In genomic region chr1:70685300-70686286, GRCh38 we compare ENCODE assay signal across 7 cellular contexts.
DNase-seq lines count a peak whose midpoint lies in the region; ATAC-seq and TF ChIP-seq lines count a peak whose summit lies in the region.

No MANE protein-coding gene starts in this region.

- H4K20me1 ChIP-seq in PC-9 (ENCODE audit: insufficient read depth): no peaks in the 10 kb centered on the region

- no TSS peak for BruUV-seq in PC-9 (replicated peaks; lab: Mats Ljungman, UMichigan)

- H3K4me3 ChIP-seq in GM12875 (ENCODE audit: low read depth, low read length): no peak overlapping the region
- H3K4me3 ChIP-seq in H7 (ENCODE audit: insufficient read depth, low read depth, low read length): no peak overlapping the region
- no peak overlapping the region for H3K4me3 ChIP-seq in PC-9

- DNase-seq in H7 (peak; percentile 7), KG1 (lab: John Stamatoyannopoulos, UW) (peak; percentile 47), PC-9 (peak in 1 of 2 experiments; percentile 25), left ventricle myocardium superior (peak; percentile 39), sciatic nerve (ENCODE audit: low spot score) (no peak)
- peak; percentile 38 to 57 for DNase-seq in activated naive CD4-positive, alpha-beta T cell treated with anti-CD3 and anti-CD28 coated beads, Interleukin-2, amount 50 U/mL, for 72 hours (ENCODE audit: low spot score in 2 of 2)

- peak; percentile 59 to 78 for ATAC-seq in activated naive CD4-positive, alpha-beta T cell treated with anti-CD3 and anti-CD28 coated beads, Interleukin-2, amount 50 U/mL, for 72 hours
- peak; percentile 89 for ATAC-seq in left ventricle myocardium superior
- ATAC-seq in sciatic nerve: peak; percentile 70

- H3K9me3 Mint-ChIP-seq in activated naive CD4-positive, alpha-beta T cell treated with anti-CD3 and anti-CD28 coated beads, Interleukin-2, amount 50 U/mL, for 72 hours: no peaks in the 10 kb centered on the region

- H3K9me3 ChIP-seq in PC-9 (ENCODE audit: insufficient read depth, low read depth): no peaks in the 10 kb centered on the region

- CTCF ChIA-PET in PC-9 (lab: Charles Lee): no interaction called here

- H3K4me1 ChIP-seq in PC-9 (replicated peaks; ENCODE audit: insufficient read depth): no peaks in the 10 kb centered on the region

- no peaks in the 10 kb centered on the region for H3K9me2 ChIP-seq in PC-9 (ENCODE audit: insufficient read depth)

- H3K36me3 Mint-ChIP-seq in activated naive CD4-positive, alpha-beta T cell treated with anti-CD3 and anti-CD28 coated beads, Interleukin-2, amount 50 U/mL, for 72 hours: no peaks in the 10 kb centered on the region

- H3K27me3 ChIP-seq in H7 (ENCODE audit: control insufficient read depth, insufficient read depth, low read length) (no peaks in the 10 kb centered on the region), PC-9 (ENCODE audit: insufficient read depth, low read depth) (no peaks in the 10 kb centered on the region)

- no peaks in the 10 kb centered on the region for H3K79me2 ChIP-seq in PC-9 (ENCODE audit: low read depth)

- intact Hi-C loops in PC-9 (cut with micrococcal nuclease; ENCODE audit: unreplicated experiment) (loop anchor here (5.0 kb wide), 1 partner anchor 367 kb away; no protein-coding TSS in a partner anchor), left ventricle myocardium superior (cut with micrococcal nuclease) (loop anchor here (2.0 kb wide), 1 partner anchor 365 kb away; no protein-coding TSS in a partner anchor), sciatic nerve (cut with DNase I) (no loop called here)

- H3K4me2 ChIP-seq in PC-9: no peak overlapping the region

- no peak overlapping the region for H2AFZ ChIP-seq in PC-9

- POLR2A ChIA-PET in PC-9 (lab: Charles Lee; ENCODE audit: unreplicated experiment): no interaction called here

- H3K27ac ChIP-seq in PC-9: no peak overlapping the region

- no peaks in the 10 kb centered on the region for H3F3A ChIP-seq in PC-9 (ENCODE audit: insufficient read depth, low read depth)

- TF ChIP-seq CTCF in GM12875 (IDR thresholded peaks at IDR 0.05; ENCODE audit: borderline replicate concordance, insufficient read depth, low read depth, low read length) (peak; percentile 90), PC-9 (conservative IDR thresholded peaks at IDR 0.05) (peak; percentile 84)

- H3K36me3 ChIP-seq in H7 (replicated peaks; ENCODE audit: control insufficient read depth, insufficient read depth, low read length) (no peaks in the 10 kb centered on the region), PC-9 (ENCODE audit: low read depth) (no peaks in the 10 kb centered on the region)

- no peak overlapping the region for H3K27ac Mint-ChIP-seq in activated naive CD4-positive, alpha-beta T cell treated with anti-CD3 and anti-CD28 coated beads, Interleukin-2, amount 50 U/mL, for 72 hours
